In the genomic region with DNA sequence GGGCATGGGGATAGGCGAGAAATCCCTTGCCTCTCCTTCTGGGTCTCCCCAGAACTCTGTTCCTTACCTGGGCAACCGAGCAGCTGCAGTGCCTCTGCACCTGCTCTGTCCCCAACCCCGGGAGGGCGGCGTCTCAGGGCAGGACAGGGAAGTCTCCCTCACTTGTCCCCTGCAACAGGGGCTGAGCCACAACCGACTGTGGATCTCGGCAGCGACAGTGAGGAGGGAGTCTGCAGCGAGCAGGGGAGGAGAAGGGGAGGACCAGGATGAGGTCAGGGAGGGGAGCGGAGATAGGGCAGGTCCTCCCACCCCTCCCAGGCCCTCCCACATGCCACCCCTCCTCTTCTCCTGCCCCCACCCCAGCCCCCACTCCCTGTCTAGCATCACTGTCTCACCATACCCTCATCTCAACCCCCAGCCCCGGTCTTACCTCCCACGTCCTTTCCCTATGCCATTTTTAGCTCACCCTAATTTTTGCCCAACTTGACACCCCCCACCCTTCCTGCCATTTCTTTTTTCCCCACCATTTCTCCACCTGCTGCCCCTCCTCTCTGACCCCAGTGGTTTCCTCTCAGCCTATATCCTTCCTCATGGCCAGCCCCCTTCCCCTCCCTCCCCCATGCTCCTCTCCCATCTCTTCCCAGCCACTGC, we compare ENCODE assay signal across 1 cellular context.
TF ChIP-seq lines count a peak whose summit lies in the region.

A gene with protein sequence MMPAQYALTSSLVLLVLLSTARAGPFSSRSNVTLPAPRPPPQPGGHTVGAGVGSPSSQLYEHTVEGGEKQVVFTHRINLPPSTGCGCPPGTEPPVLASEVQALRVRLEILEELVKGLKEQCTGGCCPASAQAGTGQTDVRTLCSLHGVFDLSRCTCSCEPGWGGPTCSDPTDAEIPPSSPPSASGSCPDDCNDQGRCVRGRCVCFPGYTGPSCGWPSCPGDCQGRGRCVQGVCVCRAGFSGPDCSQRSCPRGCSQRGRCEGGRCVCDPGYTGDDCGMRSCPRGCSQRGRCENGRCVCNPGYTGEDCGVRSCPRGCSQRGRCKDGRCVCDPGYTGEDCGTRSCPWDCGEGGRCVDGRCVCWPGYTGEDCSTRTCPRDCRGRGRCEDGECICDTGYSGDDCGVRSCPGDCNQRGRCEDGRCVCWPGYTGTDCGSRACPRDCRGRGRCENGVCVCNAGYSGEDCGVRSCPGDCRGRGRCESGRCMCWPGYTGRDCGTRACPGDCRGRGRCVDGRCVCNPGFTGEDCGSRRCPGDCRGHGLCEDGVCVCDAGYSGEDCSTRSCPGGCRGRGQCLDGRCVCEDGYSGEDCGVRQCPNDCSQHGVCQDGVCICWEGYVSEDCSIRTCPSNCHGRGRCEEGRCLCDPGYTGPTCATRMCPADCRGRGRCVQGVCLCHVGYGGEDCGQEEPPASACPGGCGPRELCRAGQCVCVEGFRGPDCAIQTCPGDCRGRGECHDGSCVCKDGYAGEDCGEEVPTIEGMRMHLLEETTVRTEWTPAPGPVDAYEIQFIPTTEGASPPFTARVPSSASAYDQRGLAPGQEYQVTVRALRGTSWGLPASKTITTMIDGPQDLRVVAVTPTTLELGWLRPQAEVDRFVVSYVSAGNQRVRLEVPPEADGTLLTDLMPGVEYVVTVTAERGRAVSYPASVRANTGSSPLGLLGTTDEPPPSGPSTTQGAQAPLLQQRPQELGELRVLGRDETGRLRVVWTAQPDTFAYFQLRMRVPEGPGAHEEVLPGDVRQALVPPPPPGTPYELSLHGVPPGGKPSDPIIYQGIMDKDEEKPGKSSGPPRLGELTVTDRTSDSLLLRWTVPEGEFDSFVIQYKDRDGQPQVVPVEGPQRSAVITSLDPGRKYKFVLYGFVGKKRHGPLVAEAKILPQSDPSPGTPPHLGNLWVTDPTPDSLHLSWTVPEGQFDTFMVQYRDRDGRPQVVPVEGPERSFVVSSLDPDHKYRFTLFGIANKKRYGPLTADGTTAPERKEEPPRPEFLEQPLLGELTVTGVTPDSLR (N-terminal part only) (minus strand): TSS at position 225 of the 651 bp plus-strand sequence. CDS start 11,140 bp downstream, outside the sequence.

TF ChIP-seq in endothelial cell of umbilical vein, 7 proteins besides CTCF, POLR2A, EP300 and RAD21:
- TF ChIP-seq JUN (IDR thresholded peaks at IDR 0.05; ENCODE audit: borderline replicate concordance, insufficient read depth, insufficient read length, low read depth) (no peak), POLR2AphosphoS5 (IDR thresholded peaks at IDR 0.05; ENCODE audit: insufficient read depth, low read depth, low read length) (peak; percentile 9), EZH2 (IDR thresholded peaks at IDR 0.05; ENCODE audit: borderline replicate concordance, low read depth, low read length, severe bottlenecking) (peak; percentile 2)
